Comparison of ENCODE assay signal across 24 cellular contexts in genomic region chr2:13696601-13697000, GRCh38.
"Had no signal": no experiment of that assay in that cellular context is flagged by ENCODE, and none has a peak within 500 bp of the region (broad histone marks: within the 10 kb centered on the region; RNA-seq: fewer than 3 reads in every experiment).

No MANE protein-coding gene starts in this region.

- H3K4me3 ChIP-seq: left ventricle myocardium inferior, lung, mucosa of descending colon, ovary, right atrium auricular region, right lobe of liver, skin epidermis, stomach, testis, thyroid gland, transverse colon, upper lobe of left lung, vagina had no signal

- FAIRE-seq: kidney had no signal

- H3K27ac ChIP-seq: left ventricle myocardium inferior, ovary, right atrium auricular region, right lobe of liver, skin epidermis, stomach, testis, thyroid gland, transverse colon, upper lobe of left lung, vagina had no signal

- H3K27me3 ChIP-seq: ovary, right atrium auricular region, right lobe of liver, stomach, testis, thyroid gland, transverse colon, upper lobe of left lung, vagina had no signal

- H3K4me1 ChIP-seq: left ventricle myocardium inferior, right atrium auricular region, right lobe of liver, stomach, testis, thyroid gland, transverse colon, upper lobe of left lung, vagina had no signal

- H3K36me3 ChIP-seq: left ventricle myocardium inferior, ovary, right atrium auricular region, right lobe of liver, stomach, thyroid gland, transverse colon, upper lobe of left lung, vagina had no signal

- H3K9me3 ChIP-seq: left ventricle myocardium inferior, ovary, right atrium auricular region, right lobe of liver, testis, thyroid gland, transverse colon, upper lobe of left lung, vagina had no signal

- ATAC-seq: left colon; mucosa of descending colon; naive thymus-derived CD4-positive, alpha-beta T cell; natural killer cell treated with Interleukin-12 subunit alpha and Interleukin-12 subunit beta and Interleukin-15 and Interleukin-18, amount 100 ng/mL, for 72 hours; right lobe of liver; stimulated activated naive B cell treated with anti-CD40 and anti-IgM and Interleukin-4, amounts not matched to agents 10 μg/mL and 1 μg/mL and 100 μg/mL, for 72 hours; stimulated activated naive CD8-positive, alpha-beta T cell treated with anti-CD3 and anti-CD28 coated beads, Interleukin-15, Interleukin-2, amounts not matched to agents 100 U/mL and 50 U/mL, for 24 hours had no signal

- DNase-seq: kidney; left colon; left ventricle myocardium inferior; midbrain; mucosa of descending colon; naive thymus-derived CD4-positive, alpha-beta T cell; ovary; right lobe of liver; stimulated activated CD4-positive, alpha-beta T cell treated with anti-CD3 and anti-CD28 coated beads, Interleukin-12 subunit alpha, Interleukin-12 subunit beta, amount 100 ng/mL, for 4 hours; stimulated activated CD4-positive, alpha-beta T cell treated with anti-CD3 and anti-CD28 coated beads, Interleukin-15, amount 100 ng/mL, for 24 hours; stimulated activated CD4-positive, alpha-beta T cell treated with anti-CD3 and anti-CD28 coated beads, Interleukin-2, amount 100 ng/mL, for 24 hours; stimulated activated CD4-positive, alpha-beta T cell treated with anti-CD3 and anti-CD28 coated beads, Interleukin-4, amount 100 ng/mL, for 1 hour; stimulated activated naive B cell treated with anti-CD40 and anti-IgM and Interleukin-4, amounts not matched to agents 10 μg/mL and 1 μg/mL and 100 μg/mL, for 72 hours; stimulated activated naive CD8-positive, alpha-beta T cell treated with anti-CD3 and anti-CD28 coated beads, Interleukin-15, Interleukin-2, amounts not matched to agents 100 U/mL and 50 U/mL, for 24 hours; stomach; testis; thyroid gland; transverse colon; upper lobe of left lung had no signal
